ENCODE assay signal across 8 cellular contexts in genomic region chr19:39996218-39996810, GRCh38. TPM values are rescaled to one million over a fixed set of nuclear protein-coding genes. Genes with fewer than 3 reads are reported as not detected.
DNase-seq lines count a peak whose midpoint lies in the region; ATAC-seq and TF ChIP-seq lines count a peak whose summit lies in the region.

No MANE protein-coding gene starts in this region.

- intact Hi-C loops in testis (cut with DNase I; ENCODE audit: low total_unique reads), result no loop called here

- H3K27ac ChIP-seq in testis, result peak overlapping the region; percentile 66 to 78

- ATAC-seq in GM19452 (IDR thresholded peaks at IDR 0.05; ENCODE audit: unreplicated experiment), result peak; percentile 21

- H3K27me3 ChIP-seq in endocrine pancreas (ENCODE audit: control insufficient read depth, insufficient read depth, low read length), result no peaks in the 10 kb centered on the region
- no peaks in the 10 kb centered on the region for H3K27me3 ChIP-seq in testis

- H3K36me3 ChIP-seq in endocrine pancreas (ENCODE audit: control insufficient read depth, insufficient read depth, low read length) (no peaks in the 10 kb centered on the region), testis (ENCODE audit: low read depth, missing control alignments) (no peaks in the 10 kb centered on the region)

- H3K4me1 ChIP-seq in endocrine pancreas (ENCODE audit: control insufficient read depth, insufficient read depth, low read length), result peaks cover 10% of the 10 kb centered on the region
- H3K4me1 ChIP-seq in testis, result peaks cover 4% of the 10 kb centered on the region

- DNase-seq in DMS 273 treated with DMSO at 0.1 percent for 48 hours (lab: John Stamatoyannopoulos, UW) (peak; percentile 4), HuH-7 (ENCODE audit: low spot score) (peak; percentile 28), T-helper 22 cell (ENCODE audit: low read depth) (peak; percentile 19), midbrain (lab: John Stamatoyannopoulos, UW) (peak; percentile 55), testis (peak; percentile 28), ecto neural progenitor cell (ENCODE audit: low spot score) (no peak)

- peak overlapping the region; percentile 97 for H3K9ac ChIP-seq in endocrine pancreas (ENCODE audit: control insufficient read depth, insufficient read depth, low read length)

- TF ChIP-seq POLR2A in testis (IDR thresholded peaks at IDR 0.05), result no peak

- H3K9me3 ChIP-seq in endocrine pancreas (ENCODE audit: control insufficient read depth, low read length) (no peaks in the 10 kb centered on the region), testis (no peaks in the 10 kb centered on the region)

- H3K4me3 ChIP-seq in endocrine pancreas (ENCODE audit: control insufficient read depth, insufficient read depth, low read length) (peak overlapping the region; percentile 87), testis (peak overlapping the region; percentile 69 to 74)

- WGBS in testis, 2 donors, result 7 to 8% methylated on average over 19 of the region's 19 CpGs

- TF ChIP-seq CTCF in testis (IDR thresholded peaks at IDR 0.05), result no peak

RNA-seq across cellular contexts. Expression of gene ZNF546, which starts 0.5 kb away (rescaled TPM):
- 10 to 100 TPM; 19.6 to 21.7 TPM for total RNA-seq in testis
- polyA plus RNA-seq in testis (ENCODE audit: insufficient read depth, low read depth, low replicate concordance), result 27.6 TPM

RNA-seq across cellular contexts. Expression of gene PSMC4, which starts 25.3 kb away (rescaled TPM):
- 10 to 100 TPM; 73.0 to 77.9 TPM for total RNA-seq in testis
- 114 TPM for polyA plus RNA-seq in testis (ENCODE audit: insufficient read depth, low read depth, low replicate concordance)

RNA-seq across cellular contexts. Expression of gene ZNF780B, which starts 59.7 kb away (rescaled TPM):
- total RNA-seq in testis, result 10 to 100 TPM; 13.5 to 18.6 TPM
- 5.0 TPM for polyA plus RNA-seq in testis (ENCODE audit: insufficient read depth, low read depth, low replicate concordance)
